Comparison of ENCODE assay signal across 11 cellular contexts in the genomic region with DNA sequence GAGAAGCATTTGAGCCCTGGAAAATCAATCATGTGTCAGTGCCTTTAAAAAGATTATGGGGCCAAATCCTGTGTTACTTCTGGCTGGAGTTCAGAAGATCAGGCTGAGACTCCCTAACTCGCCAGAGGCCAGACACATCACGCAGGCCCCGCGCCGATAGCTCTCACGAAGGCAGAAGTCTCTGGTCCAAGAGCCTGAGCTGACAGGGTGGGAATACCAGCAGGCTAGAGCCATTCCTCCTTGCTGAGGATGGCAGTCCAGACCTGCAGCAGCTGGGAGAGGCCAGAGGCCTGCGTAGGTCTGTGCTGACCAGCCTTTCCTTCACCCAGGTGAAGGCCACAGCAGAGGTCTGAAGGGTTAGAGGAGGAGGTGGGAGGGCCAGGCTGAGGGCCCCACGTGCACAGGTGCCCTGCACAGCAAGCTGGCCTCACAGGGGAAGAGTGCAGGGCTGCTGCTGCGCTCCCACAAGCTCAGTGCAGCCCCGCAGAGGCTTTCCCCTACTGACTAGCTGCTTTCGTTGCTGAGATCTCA. TPM values are rescaled to one million over a fixed set of nuclear protein-coding genes. Genes with fewer than 3 reads are reported as not detected.
A peak's percentile ranks its signal among the peaks of the same experiment; 100 is the strongest.
DNase-seq lines count a peak whose midpoint lies in the region; ATAC-seq, FAIRE-seq and TF ChIP-seq lines count a peak whose summit lies in the region.
"Had no signal": no experiment of that assay in that cellular context is flagged by ENCODE, and none has a peak within 500 bp of the region (broad histone marks: within the 10 kb centered on the region; RNA-seq: fewer than 3 reads in every experiment).

No MANE protein-coding gene starts in this region.

- no peak overlapping the region for H3K4me3 Mint-ChIP-seq in H9
- H3K4me3 Mint-ChIP-seq: CD4-positive, CD25-positive, alpha-beta regulatory T cell; nephron had no signal

- H4K5ac ChIP-seq in H9 (ENCODE audit: insufficient read length, low read depth, low read length): no peak overlapping the region

- SMC1A ChIA-PET in GM12878 (lab: Charles Lee; ENCODE audit: uncharacterized antibody, unreplicated experiment): interaction anchor here (0.6 to 3.0 kb wide), 22 partner anchors 11 to 1603 kb away, joined by 3 to 43 read pairs (median 4); no protein-coding TSS in a partner anchor

- H3K4me1 ChIP-seq in H9 (ENCODE audit: insufficient read depth, low read length) (no peaks in the 10 kb centered on the region; the same call in 1 of the 2 replicates), GM12878 (ENCODE audit: control insufficient read depth, insufficient read depth, low read length) (no peaks in the 10 kb centered on the region), mucosa of descending colon (ENCODE audit: low read depth) (no peaks in the 10 kb centered on the region)

- H3K27me3 ChIP-seq in H9 (ENCODE audit: insufficient read depth, low read length) (no peaks in the 10 kb centered on the region), GM12878 (replicated peaks in 1 of 2; ENCODE audit: control insufficient read depth in 2 of 2, insufficient read depth in 2 of 2, low read length in 1 of 2) (no peaks in the 10 kb centered on the region)

- RAD21 ChIA-PET in GM12878 (lab: Charles Lee; ENCODE audit: unreplicated experiment): interaction anchor here (0.6 to 1.6 kb wide), 28 partner anchors 11 to 650 kb away, joined by 3 to 43 read pairs (median 3); a partner anchor contains a TSS

- no TSS peak for BruUV-seq in GM12878 (replicated peaks; lab: Mats Ljungman, UMichigan)

- H3K14ac ChIP-seq in H9 (ENCODE audit: insufficient read depth, low read length): no peak overlapping the region

- no peak overlapping the region for H3K56ac ChIP-seq in H9 (ENCODE audit: insufficient read length, low read depth, low read length)

- no peaks in the 10 kb centered on the region; a peak in 1 of 5 replicates for H3K9me3 Mint-ChIP-seq in H9
- H3K9me3 Mint-ChIP-seq: CD4-positive, CD25-positive, alpha-beta regulatory T cell; nephron had no signal

- no peak overlapping the region; a peak in 1 of 7 replicates for H3K27ac Mint-ChIP-seq in H9
- H3K27ac Mint-ChIP-seq: CD4-positive, CD25-positive, alpha-beta regulatory T cell; nephron had no signal

- H2BK120ac ChIP-seq in H9 (ENCODE audit: low read depth, low read length, poor library complexity, severe bottlenecking): no peak overlapping the region

- H3K27me3 Mint-ChIP-seq in H9 (ENCODE audit: low read depth): peaks cover 4% of the 10 kb centered on the region
- H3K27me3 Mint-ChIP-seq: CD4-positive, CD25-positive, alpha-beta regulatory T cell had no signal

- no peak overlapping the region for H3K18ac ChIP-seq in H9 (ENCODE audit: insufficient read length, low read depth, low read length)

- no peaks in the 10 kb centered on the region for H3K36me3 ChIP-seq in GM12878 (ENCODE audit: control insufficient read depth in 2 of 2, insufficient read depth in 2 of 2, low read length in 1 of 2)
- peaks cover 6% of the 10 kb centered on the region for H3K36me3 ChIP-seq in mucosa of descending colon (ENCODE audit: low read depth)

- no peak for TF ChIP-seq POLR2A in GM12878 (IDR thresholded peaks at IDR 0.05; ENCODE audit: low read depth, low read length)

- intact Hi-C loops in GM12878 (cut with micrococcal nuclease; ENCODE audit: unreplicated experiment) (loop anchor here (2.0 kb wide), 1 partner anchor 650 kb away; no protein-coding TSS in a partner anchor), mucosa of descending colon (cut with DNase I, micrococcal nuclease) (loop anchor here (10.0 kb wide), 1 partner anchor 652 kb away; no protein-coding TSS in a partner anchor)

- no peak overlapping the region for H2BK5ac ChIP-seq in H9 (ENCODE audit: insufficient read length, low read length)

- no peak overlapping the region for H2BK15ac ChIP-seq in H9 (ENCODE audit: low read depth, low read length)

- no peaks in the 10 kb centered on the region; a peak in 1 of 7 replicates for H3K36me3 Mint-ChIP-seq in H9 (ENCODE audit: insufficient read depth in 1 of 3, low read depth in 3 of 3)
- H3K36me3 Mint-ChIP-seq: CD4-positive, CD25-positive, alpha-beta regulatory T cell had no signal

- H3K9ac ChIP-seq in H9 (ENCODE audit: extremely low read depth, insufficient read length, low read length) (no peak overlapping the region), GM12878 (ENCODE audit: control insufficient read depth, insufficient read depth, low read length) (no peak overlapping the region)

- POLR2A ChIA-PET in GM12878 (lab: Charles Lee): interaction anchor here (0.6 kb wide), 1 partner anchor 28 kb away, joined by 3 read pairs; no protein-coding TSS in a partner anchor

- no peak overlapping the region for H3T11ph ChIP-seq in H9 (ENCODE audit: low read length)

- no peak overlapping the region for H3K23ac ChIP-seq in H9 (ENCODE audit: insufficient read length, low read depth, low read length)

- in situ Hi-C loops in GM12878 (cut with MboI): loop anchor here (10.0 kb wide), 1 partner anchor 212 kb away; a partner anchor contains a TSS

- no peak overlapping the region for H2BK20ac ChIP-seq in H9 (ENCODE audit: low read depth, low read length, poor library complexity, severe bottlenecking)

- H3K23me2 ChIP-seq in H9 (ENCODE audit: insufficient read length, low read depth, low read length, poor library complexity, severe bottlenecking): no peaks in the 10 kb centered on the region

- no peaks in the 10 kb centered on the region for H4K20me1 ChIP-seq in H9 (ENCODE audit: control insufficient read depth, insufficient read depth, insufficient read length)
- peaks cover 6% of the 10 kb centered on the region; the same call in 1 of the 2 replicates for H4K20me1 ChIP-seq in GM12878 (ENCODE audit: control insufficient read depth, insufficient read depth)

- ATAC-seq in GM12878: peak; percentile 55
- ATAC-seq in mucosa of descending colon: peak; percentile 37
- ATAC-seq in GM21381 (IDR thresholded peaks at IDR 0.05; ENCODE audit: unreplicated experiment): no peak
- no peak for ATAC-seq in GM18861 (IDR thresholded peaks at IDR 0.05; ENCODE audit: unreplicated experiment)
- ATAC-seq in GM21528 (IDR thresholded peaks at IDR 0.05; ENCODE audit: low FRiP score, unreplicated experiment): no peak

- H3K4me2 ChIP-seq in H9 (ENCODE audit: insufficient read depth, insufficient read length, low read length) (no peak overlapping the region), GM12878 (ENCODE audit: control insufficient read depth, insufficient read depth) (no peak overlapping the region)

- CTCF ChIA-PET in GM12878 (lab: Yijun Ruan, JAX): interaction anchor here (0.7 to 1.8 kb wide), 44 partner anchors 11 to 684 kb away, joined by 3 to 72 read pairs (median 4); no protein-coding TSS in a partner anchor

- H3K9me3 ChIP-seq in H9 (ENCODE audit: control insufficient read depth, low read depth, low read length): no peaks in the 10 kb centered on the region
- no peaks in the 10 kb centered on the region for H3K9me3 ChIP-seq in GM12878 (replicated peaks; ENCODE audit: control insufficient read depth, insufficient read depth, low read length)
- H3K9me3 ChIP-seq in mucosa of descending colon: no peaks in the 10 kb centered on the region

- TF ChIP-seq CTCF in H9 (conservative IDR thresholded peaks at IDR 0.05): no peak
- no peak for TF ChIP-seq CTCF in GM12878 (IDR thresholded peaks at IDR 0.05 in 2 of 3, conservative IDR thresholded peaks at IDR 0.05 in 1 of 3; ENCODE audit: control insufficient read depth in 2 of 3, extremely low read depth in 1 of 3, insufficient read depth in 1 of 3, low read depth in 3 of 3, low read length in 3 of 3)
- TF ChIP-seq CTCF in mucosa of descending colon (IDR thresholded peaks at IDR 0.05): no peak

- no peak for TF ChIP-seq RAD21 in GM12878 (IDR thresholded peaks at IDR 0.05; ENCODE audit: insufficient read depth, low read depth, low read length)

- no peak overlapping the region for H4K8ac ChIP-seq in H9 (replicated peaks; ENCODE audit: insufficient read length, low read depth, low read length)

- H3K27ac ChIP-seq in H9 (ENCODE audit: insufficient read length, low read depth, low read length): no peak overlapping the region
- no peak overlapping the region for H3K27ac ChIP-seq in GM12878 (ENCODE audit: control insufficient read depth, insufficient read depth)

- H3K4me1 Mint-ChIP-seq in H9: peaks cover 18% of the 10 kb centered on the region in 2 experiments
- H3K4me1 Mint-ChIP-seq: CD4-positive, CD25-positive, alpha-beta regulatory T cell had no signal

- FAIRE-seq in GM12878 (lab: Jason Lieb, UNC): no peak

- no peak overlapping the region for H3K4me3 ChIP-seq in GM12878
- H3K4me3 ChIP-seq in mucosa of descending colon: no peak overlapping the region

- H4K91ac ChIP-seq in H9 (ENCODE audit: insufficient read length, low read depth, low read length): no peak overlapping the region

- no CpG with 5 or more reads among the region's 11 CpGs for WGBS in H9 (ENCODE audit: extremely low coverage, insufficient read length, low lambda C conversion rate)
- 36% methylated on average over 11 of the region's 11 CpGs for WGBS in GM12878 (ENCODE audit: insufficient coverage, insufficient replicate concordance, low lambda C conversion rate, missing lambda C conversion rate)

- H2AFZ ChIP-seq in H9 (ENCODE audit: low read length): no peak overlapping the region
- no peak overlapping the region for H2AFZ ChIP-seq in GM12878 (ENCODE audit: control insufficient read depth, low read depth, low read length)

- H3K4ac ChIP-seq in H9 (ENCODE audit: low read depth, low read length): no peak overlapping the region

- no peak overlapping the region for H2AK5ac ChIP-seq in H9 (ENCODE audit: insufficient read length, low read length)

- TF ChIP-seq EP300 in GM12878 (IDR thresholded peaks at IDR 0.05; ENCODE audit: borderline replicate concordance in 1 of 2, control insufficient read depth in 1 of 2, low read depth in 2 of 2, low read length in 2 of 2): no peak

- H3K79me1 ChIP-seq in H9 (ENCODE audit: insufficient read depth, low read depth, low read length, poor library complexity, severe bottlenecking): no peaks in the 10 kb centered on the region

- H2BK12ac ChIP-seq in H9 (ENCODE audit: insufficient read length, low read depth, low read length): no peak overlapping the region

- H3K79me2 ChIP-seq in H9 (ENCODE audit: insufficient read depth, low read length) (no peaks in the 10 kb centered on the region), GM12878 (ENCODE audit: control insufficient read depth, insufficient read depth, low read length) (no peaks in the 10 kb centered on the region)

- DNase-seq in D341Med (ENCODE audit: low spot score): peak; percentile 52
- peak; percentile 27 for DNase-seq in H9
- DNase-seq in GM12878 (ENCODE audit: low read depth, low spot score): no peak
- DNase-seq in mucosa of descending colon: peak in 2 of 3 donors; percentile 15 to 33
- no peak for DNase-seq in glomerular visceral epithelial cell (ENCODE audit: extremely low spot score)

RNA-seq across cellular contexts. Expression of a gene that starts 52.9 kb away (rescaled TPM):
- total RNA-seq in H9 (2021) (22.4 and 22.9 TPM in 2 replicates), GM12878 (2014; rRNA removed) (0.65 and 2.2 TPM in 2 replicates), GM12878 (2014; rRNA removed; fragmentation: Illumina TruSeq; extraction: Trizol) (0.41 and 0.45 TPM in 2 replicates), GM12878 (2021) (1.4 and 1.6 TPM in 2 replicates), mucosa of descending colon (100 to 1,000 TPM; 260 to 622 (median 508) TPM)
- total RNA-seq in GM12878 (2013; cell fraction: nucleolus; rRNA removed): 12.9 and 13.5 TPM in 2 replicates
- 1.3 TPM for polyA plus RNA-seq in GM12878 (2011; ENCODE audit: low read depth)
- polyA plus RNA-seq in GM12878 (2011; rRNA removed) (1.6 and 3.9 TPM in 2 replicates), GM12878 (2014; fragmentation: Illumina TruSeq; extraction: Trizol) (0.22 and 0.73 TPM in 2 replicates), GM12878 (2014; fragmentation: Nextera tagmentation; extraction: Ambion mirVana) (under 1 TPM in 1 of 2 experiments, not detected in 1; 0.02 TPM), GM12878 (2014; rRNA removed) (0.72 and 0.74 TPM in 2 replicates), GM12878 (2016; fragmentation: Nextera tagmentation; extraction: Ambion mirVana) (under 1 TPM in 1 of 2 experiments, not detected in 1; 0.50 TPM)
- polyA plus RNA-seq in GM12878 (2011; cell fraction: cytosol; rRNA removed): 6.1 and 7.0 TPM in 2 replicates
- polyA plus RNA-seq in GM12878 (2011; cell fraction: nucleus; rRNA removed): 6.8 and 6.9 TPM in 2 replicates
- polyA plus RNA-seq in GM12878 (2012): 2.7 and 3.6 TPM in 2 replicates
- polyA minus RNA-seq in GM12878 (2011; rRNA and poly(A)+ RNA removed): 3.9 and 6.6 TPM in 2 replicates
- polyA minus RNA-seq in GM12878 (2011; cell fraction: cytosol; rRNA and poly(A)+ RNA removed): 3.3 and 4.4 TPM in 2 replicates
- polyA minus RNA-seq in GM12878 (2011; cell fraction: nucleus; rRNA and poly(A)+ RNA removed): 1.9 and 5.2 TPM in 2 replicates
- total RNA-seq: CD4-positive, CD25-positive, alpha-beta regulatory T cell; NCI-H460 had no signal

Comparison
In these comparisons a context has a peak if more than half of its experiments do, and no peak if none do; other contexts are left out.
1. DNase-seq: peak in D341Med (single experiment), H9 (single experiment) and mucosa of descending colon (2 of 3); none in GM12878 (single experiment) and glomerular visceral epithelial cell (single experiment).
2. ATAC-seq: peak in GM12878 (single experiment) and mucosa of descending colon (single experiment); none in GM21381 (single experiment), GM18861 (single experiment) and GM21528 (single experiment).
3. RNA of a gene that starts 52.9 kb away (total RNA-seq): 260 to 622 TPM in mucosa of descending colon; 22.4 to 22.9 TPM in H9 and 0.41 to 13.5 TPM in GM12878; every median in the first group is over 10 times any median in the second.